Comparison of ENCODE assay signal across 8 cellular contexts in the genomic region with DNA sequence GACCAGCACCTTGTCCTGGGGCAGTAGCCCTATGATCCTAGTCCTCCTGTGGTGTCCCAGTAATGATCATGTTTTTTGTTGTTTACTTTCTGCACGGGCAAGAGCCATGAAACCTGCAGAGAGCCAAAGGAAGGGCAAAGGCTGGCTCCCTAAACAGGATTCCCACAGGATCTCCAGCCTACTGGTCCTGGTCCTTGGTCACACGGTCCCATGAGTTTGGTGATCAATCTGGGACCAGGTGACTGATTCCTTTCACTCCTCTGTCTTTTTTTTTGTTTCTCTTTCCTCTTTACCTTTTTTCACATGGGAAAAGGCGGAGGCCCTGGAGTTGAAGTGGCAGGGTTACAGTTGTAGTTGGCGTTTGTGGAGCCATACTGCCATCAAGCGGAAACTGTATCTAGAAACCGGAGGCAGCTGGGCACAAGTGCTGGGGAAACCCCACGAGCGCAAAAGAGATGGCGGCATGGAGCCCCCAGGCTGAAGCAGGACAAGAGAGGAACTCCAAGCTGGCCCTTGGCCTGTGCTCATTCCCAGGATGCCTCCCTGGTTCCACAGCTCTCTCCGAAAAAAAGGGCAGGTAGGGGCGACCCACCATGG. TPM values are rescaled to one million over a fixed set of nuclear protein-coding genes. Genes with fewer than 3 reads are reported as not detected.
DNase-seq lines count a peak whose midpoint lies in the region; ATAC-seq and TF ChIP-seq lines count a peak whose summit lies in the region.

No MANE protein-coding gene starts in this region.

- H3K36me3 Mint-ChIP-seq in H9 (ENCODE audit: insufficient read depth in 1 of 3, low read depth in 3 of 3): peaks cover 16 to 28% (median 20%) of the 10 kb centered on the region in 3 experiments

- peak overlapping the region in 2 of 3 experiments; percentile 40 to 73; a peak in 2 of 7 replicates for H3K27ac Mint-ChIP-seq in H9

- H3T11ph ChIP-seq in H9 (ENCODE audit: low read length): no peak overlapping the region

- DNase-seq in AG08395 (ENCODE audit: low spot score) (peak; percentile 62), H9 (peak; percentile 31), activated T-helper 1 cell treated with Interleukin-2 at 50 U/mL for 16 hours (ENCODE audit: low read depth) (peak; percentile 65), left lobe of liver (ENCODE audit: low spot score) (peak; percentile 65), ureter (ENCODE audit: low spot score) (peak; percentile 90), NCI-H187 treated with DMSO at 0.1 percent for 48 hours (lab: John Stamatoyannopoulos, UW) (no peak), GM10266 (ENCODE audit: extremely low spot score) (no peak), COR-L47 (lab: John Stamatoyannopoulos, UW) (no peak)

- no peaks in the 10 kb centered on the region for H3K79me1 ChIP-seq in H9 (ENCODE audit: insufficient read depth, low read depth, low read length, poor library complexity, severe bottlenecking)

- H3K4me2 ChIP-seq in H9 (ENCODE audit: insufficient read depth, insufficient read length, low read length): no peak overlapping the region

- peak overlapping the region; percentile 62; the same call in 1 of the 2 replicates for H3K14ac ChIP-seq in H9 (ENCODE audit: insufficient read depth, low read length)

- no peak overlapping the region for H4K91ac ChIP-seq in H9 (ENCODE audit: insufficient read length, low read depth, low read length)

- no peak overlapping the region for H2AK5ac ChIP-seq in H9 (ENCODE audit: insufficient read length, low read length)

- no peaks in the 10 kb centered on the region for H3K27me3 Mint-ChIP-seq in H9 (ENCODE audit: low read depth)

- no CpG with 5 or more reads among the region's 11 CpGs for WGBS in H9 (ENCODE audit: extremely low coverage, insufficient read length, low lambda C conversion rate)

- peak; percentile 82 for ATAC-seq in left lobe of liver

- H2AFZ ChIP-seq in H9 (ENCODE audit: low read length): no peak overlapping the region

- H2BK5ac ChIP-seq in H9 (ENCODE audit: insufficient read length, low read length): no peak overlapping the region

- H3K4me1 ChIP-seq in H9 (ENCODE audit: insufficient read depth, low read length): peaks cover 2% of the 10 kb centered on the region; the same call in 1 of the 2 replicates

- H2BK12ac ChIP-seq in H9 (ENCODE audit: insufficient read length, low read depth, low read length): no peak overlapping the region

- peak overlapping the region; percentile 18 for H3K18ac ChIP-seq in H9 (ENCODE audit: insufficient read length, low read depth, low read length)

- no peak overlapping the region for H2BK120ac ChIP-seq in H9 (ENCODE audit: low read depth, low read length, poor library complexity, severe bottlenecking)

- H3K79me2 ChIP-seq in H9 (ENCODE audit: insufficient read depth, low read length): 0 out of 2 replicates have a peak, but pooled peaks cover 2% of the 10 kb centered on the region

- peaks cover 10 to 11% of the 10 kb centered on the region in 2 experiments for H3K4me1 Mint-ChIP-seq in H9

- TF ChIP-seq CTCF in H9 (conservative IDR thresholded peaks at IDR 0.05) (no peak), GM10266 (IDR thresholded peaks at IDR 0.05; ENCODE audit: control insufficient read depth, insufficient read depth, low read depth, missing control alignments) (no peak)

- H3K56ac ChIP-seq in H9 (ENCODE audit: insufficient read length, low read depth, low read length): no peak overlapping the region

- no peaks in the 10 kb centered on the region for H3K27me3 ChIP-seq in H9 (ENCODE audit: insufficient read depth, low read length)

- H3K27ac ChIP-seq in H9 (ENCODE audit: insufficient read length, low read depth, low read length): no peak overlapping the region

- no peak overlapping the region for H3K9ac ChIP-seq in H9 (ENCODE audit: extremely low read depth, insufficient read length, low read length)

- no peaks in the 10 kb centered on the region for H3K9me3 ChIP-seq in H9 (ENCODE audit: control insufficient read depth, low read depth, low read length)

- no peaks in the 10 kb centered on the region for H3K23me2 ChIP-seq in H9 (ENCODE audit: insufficient read length, low read depth, low read length, poor library complexity, severe bottlenecking)

- no peak overlapping the region for H2BK15ac ChIP-seq in H9 (ENCODE audit: low read depth, low read length)

- H4K8ac ChIP-seq in H9 (replicated peaks; ENCODE audit: insufficient read length, low read depth, low read length): no peak overlapping the region

- no peaks in the 10 kb centered on the region for H4K20me1 ChIP-seq in H9 (ENCODE audit: control insufficient read depth, insufficient read depth, insufficient read length)

- H3K4me3 Mint-ChIP-seq in H9: no peak overlapping the region

- H3K4ac ChIP-seq in H9 (ENCODE audit: low read depth, low read length): no peak overlapping the region

- H3K9me3 Mint-ChIP-seq in H9: peaks cover 53% of the 10 kb centered on the region in 2 experiments

- no peak overlapping the region for H3K23ac ChIP-seq in H9 (ENCODE audit: insufficient read length, low read depth, low read length)

- no peak overlapping the region for H2BK20ac ChIP-seq in H9 (ENCODE audit: low read depth, low read length, poor library complexity, severe bottlenecking)

- no peak overlapping the region for H4K5ac ChIP-seq in H9 (ENCODE audit: insufficient read length, low read depth, low read length)

RNA-seq across cellular contexts. Expression of a gene that starts 34.6 kb away (rescaled TPM):
- total RNA-seq in H9 (2021) (62.2 and 62.5 TPM in 2 replicates), left lobe of liver (3.9 TPM), ureter (79.3 TPM)

Comparison
In these comparisons a context has a peak if more than half of its experiments do, and no peak if none do; other contexts are left out.
1. DNase-seq: peak in AG08395 (single experiment), H9 (single experiment), activated T-helper 1 cell treated with Interleukin-2 at 50 U/mL for 16 hours (single experiment), left lobe of liver (single experiment) and ureter (single experiment); none in NCI-H187 treated with DMSO at 0.1 percent for 48 hours (single experiment), GM10266 (single experiment) and COR-L47 (single experiment).
2. RNA of a gene that starts 34.6 kb away (total RNA-seq): 79.3 TPM in ureter (single experiment) and 62.2 to 62.5 TPM in H9; 3.9 TPM in left lobe of liver (single experiment); every median in the first group is over 10 times any median in the second.